Comparison of ENCODE assay signal across 2 cellular contexts in the genomic region with DNA sequence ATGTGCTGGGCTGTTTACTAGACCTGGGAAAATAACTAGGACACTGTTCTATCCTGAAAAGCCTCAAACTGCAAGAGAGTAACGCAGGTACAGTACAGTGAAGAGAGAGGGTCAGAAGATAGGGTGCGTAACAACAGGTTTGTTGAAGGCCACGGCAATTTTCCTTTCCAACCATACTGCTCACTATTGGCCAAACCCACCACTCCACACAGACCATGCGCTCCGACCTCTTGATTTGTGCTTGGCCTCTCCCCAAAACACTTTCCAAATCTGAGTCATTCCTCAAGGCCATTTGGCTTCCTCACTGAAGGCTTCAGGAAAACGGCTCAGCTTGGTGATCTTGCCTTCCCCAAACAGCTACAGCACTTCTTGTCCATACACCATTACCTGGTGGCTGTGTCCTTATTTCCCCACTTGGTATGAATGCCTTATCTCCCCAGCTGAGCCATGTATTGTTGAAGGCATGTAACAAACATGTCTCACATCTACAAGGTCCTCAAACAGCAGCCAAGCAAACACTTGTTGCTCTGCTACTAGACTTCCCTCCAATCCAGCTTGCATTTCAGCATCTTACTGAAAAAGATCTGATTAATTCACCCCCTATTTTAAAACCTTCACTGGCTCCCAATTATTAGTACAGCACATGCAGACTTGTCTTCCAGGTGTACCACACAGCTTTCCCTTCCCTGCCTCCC.
TF ChIP-seq lines count a peak whose summit lies in the region.

No MANE protein-coding gene starts in this region.

TF ChIP-seq in IMR-90, 13 proteins besides CTCF, POLR2A, EP300 and RAD21:
- no peak for TF ChIP-seq ELK1 (IDR thresholded peaks at IDR 0.05; ENCODE audit: borderline replicate concordance, low read depth, low read length)
- TF ChIP-seq RCOR1 (IDR thresholded peaks at IDR 0.05; ENCODE audit: insufficient replicate concordance, low read length) = no peak
- TF ChIP-seq MXI1 (IDR thresholded peaks at IDR 0.05; ENCODE audit: borderline replicate concordance, low read depth, low read length) = no peak
- no peak for TF ChIP-seq CEBPB (IDR thresholded peaks at IDR 0.05; ENCODE audit: low read depth, low read length)
- TF ChIP-seq BHLHE40 (IDR thresholded peaks at IDR 0.05; ENCODE audit: low read depth, low read length) = no peak
- TF ChIP-seq, protein P1, sequence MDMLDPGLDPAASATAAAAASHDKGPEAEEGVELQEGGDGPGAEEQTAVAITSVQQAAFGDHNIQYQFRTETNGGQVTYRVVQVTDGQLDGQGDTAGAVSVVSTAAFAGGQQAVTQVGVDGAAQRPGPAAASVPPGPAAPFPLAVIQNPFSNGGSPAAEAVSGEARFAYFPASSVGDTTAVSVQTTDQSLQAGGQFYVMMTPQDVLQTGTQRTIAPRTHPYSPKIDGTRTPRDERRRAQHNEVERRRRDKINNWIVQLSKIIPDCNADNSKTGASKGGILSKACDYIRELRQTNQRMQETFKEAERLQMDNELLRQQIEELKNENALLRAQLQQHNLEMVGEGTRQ (IDR thresholded peaks at IDR 0.05; ENCODE audit: low read depth, low read length) = no peak
- no peak for TF ChIP-seq RFX5 (IDR thresholded peaks at IDR 0.05; ENCODE audit: low read depth, low read length)
- TF ChIP-seq FOS (IDR thresholded peaks at IDR 0.05; ENCODE audit: low read depth, low read length) = no peak
- TF ChIP-seq CHD1 (IDR thresholded peaks at IDR 0.05; ENCODE audit: low read depth, low read length) = no peak
- no peak for TF ChIP-seq NFE2L2 (IDR thresholded peaks at IDR 0.05; ENCODE audit: low read depth, low read length)
- TF ChIP-seq MAFK (IDR thresholded peaks at IDR 0.05; ENCODE audit: low read depth, low read length) = no peak
- no peak for TF ChIP-seq MAZ (IDR thresholded peaks at IDR 0.05; ENCODE audit: borderline replicate concordance, low read depth, low read length)
- TF ChIP-seq SMC3 (IDR thresholded peaks at IDR 0.05; ENCODE audit: low read depth, low read length) = no peak

TF ChIP-seq in GM23338, 12 proteins besides CTCF, POLR2A, EP300 and RAD21:
- TF ChIP-seq JUNB (IDR thresholded peaks at IDR 0.05; ENCODE audit: unreplicated experiment) (no peak), ZNF462 (CRISPR knock-in tag; IDR thresholded peaks at IDR 0.05) (no peak), ZNF114 (CRISPR knock-in tag; IDR thresholded peaks at IDR 0.05) (no peak), REST (IDR thresholded peaks at IDR 0.05; ENCODE audit: unreplicated experiment) (no peak), CREB1 (CRISPR knock-in tag; IDR thresholded peaks at IDR 0.05; ENCODE audit: low read depth) (no peak), EZH2phosphoT487 (IDR thresholded peaks at IDR 0.05; ENCODE audit: unreplicated experiment) (no peak), NANOG (IDR thresholded peaks at IDR 0.05; ENCODE audit: borderline replicate concordance) (no peak), POLR2AphosphoS5 (IDR thresholded peaks at IDR 0.05; ENCODE audit: low read depth) (no peak), EZH2 (IDR thresholded peaks at IDR 0.05; ENCODE audit: low read depth, unreplicated experiment) (no peak), STAT1 (IDR thresholded peaks at IDR 0.05; ENCODE audit: unreplicated experiment) (no peak), ETS1 (IDR thresholded peaks at IDR 0.05) (no peak)
